ENCODE assay signal across 8 cellular contexts in the genomic region with DNA sequence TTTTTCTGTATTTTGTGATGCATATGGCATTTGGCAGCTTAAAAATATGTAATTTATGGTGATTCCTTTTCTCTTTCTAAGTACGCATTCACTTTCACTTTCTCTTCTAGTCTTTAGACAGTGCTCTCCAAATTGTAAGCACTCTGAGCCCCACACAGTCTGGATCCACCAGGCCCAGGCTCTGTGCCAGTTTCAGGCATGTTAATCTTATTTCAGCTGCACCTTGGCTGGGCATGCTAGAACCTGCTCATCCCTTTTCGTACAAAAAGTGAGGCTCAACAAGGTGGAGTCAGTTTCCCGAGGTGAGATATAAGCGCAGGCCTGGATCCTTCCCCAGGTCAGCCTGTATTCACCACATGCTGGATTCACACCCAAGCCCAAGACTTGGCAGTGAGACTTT.
A peak's percentile ranks its signal among the peaks of the same experiment; 100 is the strongest.
DNase-seq lines count a peak whose midpoint lies in the region; ATAC-seq and TF ChIP-seq lines count a peak whose summit lies in the region.

No MANE protein-coding gene starts in this region.

- ATAC-seq in GM19372 (IDR thresholded peaks at IDR 0.05; ENCODE audit: low read depth, unreplicated experiment) = peak; percentile 69
- ATAC-seq in natural killer cell treated with Interleukin-12 subunit alpha and Interleukin-12 subunit beta and Interleukin-15 and Interleukin-18, amount 100 ng/mL, for 72 hours = peak in 1 of 2 donors; percentile 52

- no peaks in the 10 kb centered on the region for H3K36me3 Mint-ChIP-seq in natural killer cell treated with Interleukin-12 subunit alpha and Interleukin-12 subunit beta and Interleukin-15 and Interleukin-18, amount 100 ng/mL, for 72 hours

- H3K27me3 Mint-ChIP-seq in natural killer cell treated with Interleukin-12 subunit alpha and Interleukin-12 subunit beta and Interleukin-15 and Interleukin-18, amount 100 ng/mL, for 72 hours = peaks cover 0 to 12% of the 10 kb centered on the region in 2 donors

- peak overlapping the region; percentile 30 for H3K4me3 Mint-ChIP-seq in natural killer cell treated with Interleukin-12 subunit alpha and Interleukin-12 subunit beta and Interleukin-15 and Interleukin-18, amount 100 ng/mL, for 72 hours

- no peak for TF ChIP-seq CTCF in breast epithelium (IDR thresholded peaks at IDR 0.05)

- peak; percentile 40 for DNase-seq in AG08395 (ENCODE audit: low spot score)
- peak; percentile 11 to 54 for DNase-seq in NCI-H187 (lab: John Stamatoyannopoulos, UW)
- peak in 1 of 2 donors; percentile 42 for DNase-seq in breast epithelium (ENCODE audit: low spot score in 2 of 2)
- no peak for DNase-seq in natural killer cell treated with Interleukin-12 subunit alpha and Interleukin-12 subunit beta and Interleukin-15 and Interleukin-18, amount 100 ng/mL, for 72 hours (ENCODE audit: low spot score)
- no peak for DNase-seq in NCI-H226
- no peak for DNase-seq in epidermal melanocyte (ENCODE audit: insufficient read length, low spot score)
- DNase-seq in NCI-H128 (lab: John Stamatoyannopoulos, UW; ENCODE audit: unreplicated experiment) = no peak

- no peak overlapping the region for H3K27ac ChIP-seq in breast epithelium

- H3K4me1 Mint-ChIP-seq in natural killer cell treated with Interleukin-12 subunit alpha and Interleukin-12 subunit beta and Interleukin-15 and Interleukin-18, amount 100 ng/mL, for 72 hours (ENCODE audit: low read depth in 2 of 2) = peaks cover 9 to 16% of the 10 kb centered on the region in 2 donors

- peak overlapping the region in 2 of 3 donors; percentile 20 to 49 for H3K4me3 ChIP-seq in breast epithelium

- no peaks in the 10 kb centered on the region for H3K9me3 ChIP-seq in breast epithelium

- no peaks in the 10 kb centered on the region for H3K27me3 ChIP-seq in breast epithelium

- intact Hi-C loops in breast epithelium (cut with DNase I; ENCODE audit: low total_unique reads) = no loop called here

- no peaks in the 10 kb centered on the region for H3K9me3 Mint-ChIP-seq in natural killer cell treated with Interleukin-12 subunit alpha and Interleukin-12 subunit beta and Interleukin-15 and Interleukin-18, amount 100 ng/mL, for 72 hours

- TF ChIP-seq POLR2A in breast epithelium (IDR thresholded peaks at IDR 0.05) = no peak

- H3K4me1 ChIP-seq in breast epithelium = no peaks in the 10 kb centered on the region

- no peaks in the 10 kb centered on the region for H3K36me3 ChIP-seq in breast epithelium

- H3K27ac Mint-ChIP-seq in natural killer cell treated with Interleukin-12 subunit alpha and Interleukin-12 subunit beta and Interleukin-15 and Interleukin-18, amount 100 ng/mL, for 72 hours = peak overlapping the region in 1 of 2 donors; percentile 51

Comparison
In these comparisons a context has a peak if more than half of its experiments do, and no peak if none do; other contexts are left out.
1. DNase-seq: peak in AG08395 (single experiment) and NCI-H187 (2 of 2); none in natural killer cell treated with Interleukin-12 subunit alpha and Interleukin-12 subunit beta and Interleukin-15 and Interleukin-18, amount 100 ng/mL, for 72 hours (single experiment), NCI-H226 (single experiment), epidermal melanocyte (single experiment) and NCI-H128 (single experiment).